In genomic region chr17:29369831-29370735, GRCh38 we compare ENCODE assay signal across 8 cellular contexts. TPM values are rescaled to one million over a fixed set of nuclear protein-coding genes. Genes with fewer than 3 reads are reported as not detected.
A peak's percentile ranks its signal among the peaks of the same experiment; 100 is the strongest.
DNase-seq lines count a peak whose midpoint lies in the region; ATAC-seq, FAIRE-seq and TF ChIP-seq lines count a peak whose summit lies in the region.

No MANE protein-coding gene starts in this region.

- H3K9ac ChIP-seq in KMS-11 = no peak overlapping the region

- peak; percentile 79 for TF ChIP-seq CTCF in GM12872 (IDR thresholded peaks at IDR 0.05; ENCODE audit: insufficient read depth, low read depth, low read length)
- peak; percentile 92 for TF ChIP-seq CTCF in KMS-11 (conservative IDR thresholded peaks at IDR 0.05; ENCODE audit: low read depth, low read length)
- TF ChIP-seq CTCF in fibroblast of mammary gland (conservative IDR thresholded peaks at IDR 0.05; ENCODE audit: control insufficient read depth, insufficient read depth, low read depth, low read length) = peak; percentile 74

- peak; percentile 81 for FAIRE-seq in RCC 7860 (lab: Jason Lieb, UNC)

- DNase-seq in RCC 7860 (ENCODE audit: low spot score) (peak; percentile 70), activated T-helper 1 cell treated with Interleukin-2 at 50 U/mL for 16 hours (ENCODE audit: low read depth) (peak; percentile 25), fibroblast of mammary gland (ENCODE audit: low read depth) (peak; percentile 84), NK-92 (lab: John Stamatoyannopoulos, UW; ENCODE audit: unreplicated experiment) (no peak)
- DNase-seq in naive thymus-derived CD8-positive, alpha-beta T cell = peak; percentile 6 to 74 (median 54)

- no peaks in the 10 kb centered on the region for H3K27me3 ChIP-seq in KMS-11 (ENCODE audit: insufficient read depth, low read depth)

- peaks cover 7% of the 10 kb centered on the region for H3K4me1 ChIP-seq in KMS-11 (ENCODE audit: low read depth, poor library complexity, severe bottlenecking)

- H3K36me3 Mint-ChIP-seq in naive thymus-derived CD8-positive, alpha-beta T cell = no peaks in the 10 kb centered on the region

- peak; percentile 95 to 97 for ATAC-seq in naive thymus-derived CD8-positive, alpha-beta T cell

- peak overlapping the region; percentile 64 for H2AFZ ChIP-seq in KMS-11 (ENCODE audit: low read depth)

- no peak overlapping the region for H3K4me3 ChIP-seq in KMS-11 (IDR thresholded peaks at IDR 0.05; ENCODE audit: insufficient read depth, low read depth, low read length)
- no peak overlapping the region for H3K4me3 ChIP-seq in fibroblast of mammary gland (ENCODE audit: control insufficient read depth, low read depth, low read length)

- H3K36me3 ChIP-seq in KMS-11 (ENCODE audit: insufficient read depth) = no peaks in the 10 kb centered on the region

- H4K20me1 ChIP-seq in KMS-11 (ENCODE audit: insufficient read depth) = no peaks in the 10 kb centered on the region

- no peak overlapping the region for H3K27ac Mint-ChIP-seq in naive thymus-derived CD8-positive, alpha-beta T cell

- H3K4me2 ChIP-seq in KMS-11 = peak overlapping the region; percentile 33; the same call in 1 of the 2 replicates

- POLR2A ChIA-PET in naive thymus-derived CD8-positive, alpha-beta T cell (lab: Charles Lee) = interaction anchor here (0.5 to 1.7 kb wide), 9 partner anchors 20 to 205 kb away, joined by 3 to 8 read pairs (median 3); partner anchors contain the start of genes ABHD15, NUFIP2 and TAOK1

- H3K27ac ChIP-seq in KMS-11 = peak overlapping the region; percentile 37; the same call in 1 of the 2 replicates
- H3K27ac ChIP-seq in temporal lobe (ENCODE audit: low read depth, low read length) = peak overlapping the region; percentile 75

- no peaks in the 10 kb centered on the region for H3K27me3 Mint-ChIP-seq in naive thymus-derived CD8-positive, alpha-beta T cell

- no peaks in the 10 kb centered on the region for H3K79me2 ChIP-seq in KMS-11 (ENCODE audit: insufficient read depth, low read depth)

- no peaks in the 10 kb centered on the region for H3K9me3 Mint-ChIP-seq in naive thymus-derived CD8-positive, alpha-beta T cell

- H3K4me3 Mint-ChIP-seq in naive thymus-derived CD8-positive, alpha-beta T cell = no peak overlapping the region

- no peaks in the 10 kb centered on the region for H3K4me1 Mint-ChIP-seq in naive thymus-derived CD8-positive, alpha-beta T cell

RNA-seq across cellular contexts. Expression of gene TAOK1, which starts 20.1 kb away (rescaled TPM):
- 10 to 100 TPM; 62.2 to 63.8 TPM for total RNA-seq in naive thymus-derived CD8-positive, alpha-beta T cell
- polyA plus RNA-seq in naive thymus-derived CD8-positive, alpha-beta T cell = 1 to 10 TPM; 2.4 to 3.5 (median 3.1) TPM
- 138 TPM for total RNA-seq in temporal lobe
